ENCODE assay signal across 16 cellular contexts in genomic region chr2:105056245-105056644, GRCh38. TPM values are rescaled to one million over a fixed set of nuclear protein-coding genes. Genes with fewer than 3 reads are reported as not detected.
DNase-seq lines count a peak whose midpoint lies in the region; ATAC-seq, FAIRE-seq and TF ChIP-seq lines count a peak whose summit lies in the region.
"Had no signal": no experiment of that assay in that cellular context is flagged by ENCODE, and none has a peak within 500 bp of the region (broad histone marks: within the 10 kb centered on the region; RNA-seq: fewer than 3 reads in every experiment).

No MANE protein-coding gene starts in this region.

- H3K27ac ChIP-seq in Karpas-422 (ENCODE audit: low read length), result peak overlapping the region; percentile 52
- H3K27ac ChIP-seq in GM12878 (ENCODE audit: control insufficient read depth, insufficient read depth), result no peak overlapping the region
- H3K27ac ChIP-seq: 22Rv1 had no signal

- in situ Hi-C loops in GM12878 (cut with MboI), result no loop called here

- 96% methylated on average over 3 of the region's 3 CpGs for WGBS in GM12878 (ENCODE audit: insufficient coverage, insufficient replicate concordance, low lambda C conversion rate, missing lambda C conversion rate)

- TF ChIP-seq EP300 in GM12878 (IDR thresholded peaks at IDR 0.05; ENCODE audit: borderline replicate concordance in 1 of 2, control insufficient read depth in 1 of 2, low read depth in 2 of 2, low read length in 2 of 2), result no peak

- no peak overlapping the region for H3K4me3 ChIP-seq in Karpas-422 (ENCODE audit: low read length)
- H3K4me3 ChIP-seq in GM12878, result no peak overlapping the region
- no peak overlapping the region for H3K4me3 ChIP-seq in foreskin fibroblast (ENCODE audit: low read depth in 1 of 2, low read length in 2 of 2)

- RAD21 ChIA-PET in GM12878 (lab: Charles Lee; ENCODE audit: unreplicated experiment), result interaction anchor here (0.7 to 1.4 kb wide), 3 partner anchors 14 to 16 kb away, joined by 3 to 4 read pairs (median 4); no protein-coding TSS in a partner anchor

- TF ChIP-seq RAD21 in GM12878 (IDR thresholded peaks at IDR 0.05; ENCODE audit: insufficient read depth, low read depth, low read length), result no peak

- H3K9ac ChIP-seq in Karpas-422 (ENCODE audit: low read length) (no peak overlapping the region), GM12878 (ENCODE audit: control insufficient read depth, insufficient read depth, low read length) (no peak overlapping the region)

- H3K27me3 Mint-ChIP-seq in activated naive CD4-positive, alpha-beta T cell treated with anti-CD3 and anti-CD28 coated beads, Interleukin-2, amount 50 U/mL, for 24 hours, result no peaks in the 10 kb centered on the region
- H3K27me3 Mint-ChIP-seq: CD8-positive, alpha-beta memory T cell; IgD-negative memory B cell had no signal

- CTCF ChIA-PET in GM12878 (lab: Yijun Ruan, JAX), result interaction anchor here (1.1 to 1.7 kb wide), 4 partner anchors 13 to 43 kb away, joined by 3 to 6 read pairs (median 3); no protein-coding TSS in a partner anchor

- H3K27ac Mint-ChIP-seq in activated naive CD4-positive, alpha-beta T cell treated with anti-CD3 and anti-CD28 coated beads, Interleukin-2, amount 50 U/mL, for 24 hours, result peak overlapping the region; percentile 38
- H3K27ac Mint-ChIP-seq: HFFc6, IgD-negative memory B cell had no signal

- H3K36me3 Mint-ChIP-seq in activated naive CD4-positive, alpha-beta T cell treated with anti-CD3 and anti-CD28 coated beads, Interleukin-2, amount 50 U/mL, for 24 hours, result peaks cover 25% of the 10 kb centered on the region

- no peak for FAIRE-seq in GM12878 (lab: Jason Lieb, UNC)
- FAIRE-seq: GM19239 had no signal

- H3K27me3 ChIP-seq in Karpas-422 (ENCODE audit: low read length) (no peaks in the 10 kb centered on the region), GM12878 (replicated peaks in 1 of 2; ENCODE audit: control insufficient read depth in 2 of 2, insufficient read depth in 2 of 2, low read length in 1 of 2) (no peaks in the 10 kb centered on the region)

- H3K9me2 ChIP-seq in Karpas-422 (replicated peaks; ENCODE audit: insufficient read depth, low read length), result no peaks in the 10 kb centered on the region

- ATAC-seq in GM12878 (peak; percentile 68), HG03521 (IDR thresholded peaks at IDR 0.05; ENCODE audit: unreplicated experiment) (no peak)

- H3K79me2 ChIP-seq in Karpas-422 (ENCODE audit: low read length), result peaks cover 88% of the 10 kb centered on the region
- H3K79me2 ChIP-seq in GM12878 (ENCODE audit: control insufficient read depth, insufficient read depth, low read length), result no peaks in the 10 kb centered on the region

- intact Hi-C loops in GM12878 (cut with micrococcal nuclease; ENCODE audit: unreplicated experiment), result no loop called here

- H2AFZ ChIP-seq in Karpas-422 (ENCODE audit: low read length) (no peak overlapping the region), GM12878 (ENCODE audit: control insufficient read depth, low read depth, low read length) (no peak overlapping the region)

- H3K9me3 ChIP-seq in Karpas-422 (ENCODE audit: low read length) (peaks cover 6% of the 10 kb centered on the region; the same call in 1 of the 2 replicates), GM12878 (replicated peaks; ENCODE audit: control insufficient read depth, insufficient read depth, low read length) (no peaks in the 10 kb centered on the region)
- H3K9me3 ChIP-seq: Caco-2 had no signal

- H3K4me1 ChIP-seq in Karpas-422 (ENCODE audit: low read length) (peaks cover 21% of the 10 kb centered on the region), GM12878 (ENCODE audit: control insufficient read depth, insufficient read depth, low read length) (no peaks in the 10 kb centered on the region)
- H3K4me1 ChIP-seq: Caco-2 had no signal

- peaks cover 26% of the 10 kb centered on the region for H3K4me1 Mint-ChIP-seq in activated naive CD4-positive, alpha-beta T cell treated with anti-CD3 and anti-CD28 coated beads, Interleukin-2, amount 50 U/mL, for 24 hours
- H3K4me1 Mint-ChIP-seq: CD14-positive monocyte had no signal

- no peak for TF ChIP-seq POLR2A in GM12878 (IDR thresholded peaks at IDR 0.05; ENCODE audit: low read depth, low read length)

- no peak overlapping the region for H3K4me3 Mint-ChIP-seq in activated naive CD4-positive, alpha-beta T cell treated with anti-CD3 and anti-CD28 coated beads, Interleukin-2, amount 50 U/mL, for 24 hours
- H3K4me3 Mint-ChIP-seq: CD14-positive monocyte; CD8-positive, alpha-beta memory T cell; HFFc6; IgD-negative memory B cell had no signal

- SMC1A ChIA-PET in GM12878 (lab: Charles Lee; ENCODE audit: uncharacterized antibody, unreplicated experiment), result interaction anchor here (1.6 to 5.4 kb wide), 2 partner anchors 14 kb away, joined by 5 to 35 read pairs; no protein-coding TSS in a partner anchor

- DNase-seq in activated naive CD4-positive, alpha-beta T cell treated with anti-CD3 and anti-CD28 coated beads, Interleukin-2, amount 50 U/mL, for 16 hours, result no peak
- DNase-seq in Karpas-422 (no peak), GM12878 (ENCODE audit: low read depth, low spot score) (no peak), myocyte (ENCODE audit: low read depth) (peak; percentile 3), DMS114 treated with DMSO at 0.1 percent for 48 hours (lab: John Stamatoyannopoulos, UW; ENCODE audit: unreplicated experiment) (no peak), foreskin fibroblast (no peak)
- DNase-seq: Caco-2; CD8-positive, alpha-beta memory T cell; HCEC 1CT; HFFc6 had no signal

- POLR2A ChIA-PET in GM12878 (lab: Charles Lee), result interaction anchor here (0.5 to 1.9 kb wide), 2 partner anchors 18 to 277 kb away, joined by 3 to 8 read pairs; partner anchors contain the start of gene MRPS9

- H3K9me3 Mint-ChIP-seq in activated naive CD4-positive, alpha-beta T cell treated with anti-CD3 and anti-CD28 coated beads, Interleukin-2, amount 50 U/mL, for 24 hours, result peaks cover 2% of the 10 kb centered on the region
- H3K9me3 Mint-ChIP-seq: HFFc6 had no signal

- no TSS peak for BruUV-seq in GM12878 (replicated peaks; lab: Mats Ljungman, UMichigan)

- no peak for TF ChIP-seq CTCF in GM12878 (IDR thresholded peaks at IDR 0.05 in 2 of 3, conservative IDR thresholded peaks at IDR 0.05 in 1 of 3; ENCODE audit: control insufficient read depth in 2 of 3, extremely low read depth in 1 of 3, insufficient read depth in 1 of 3, low read depth in 3 of 3, low read length in 3 of 3)
- no peak for TF ChIP-seq CTCF in foreskin fibroblast (IDR thresholded peaks at IDR 0.05; ENCODE audit: low read depth, low read length)

- H4K20me1 ChIP-seq in Karpas-422 (ENCODE audit: insufficient read depth, low read depth, low read length) (no peaks in the 10 kb centered on the region), GM12878 (ENCODE audit: control insufficient read depth, insufficient read depth) (no peaks in the 10 kb centered on the region)

- peak overlapping the region; percentile 18 for H3K4me2 ChIP-seq in Karpas-422 (ENCODE audit: low read depth, low read length, poor library complexity, severe bottlenecking)
- H3K4me2 ChIP-seq in GM12878 (ENCODE audit: control insufficient read depth, insufficient read depth), result no peak overlapping the region

- H3K36me3 ChIP-seq in Karpas-422 (ENCODE audit: insufficient read depth, low read length), result peaks cover 36% of the 10 kb centered on the region
- H3K36me3 ChIP-seq in GM12878 (ENCODE audit: control insufficient read depth in 2 of 2, insufficient read depth in 2 of 2, low read length in 1 of 2), result no peaks in the 10 kb centered on the region; a peak in 2 of 4 replicates

TF ChIP-seq in GM12878, 131 proteins besides CTCF, POLR2A, EP300 and RAD21:
- no peak for TF ChIP-seq SP1 (IDR thresholded peaks at IDR 0.05; ENCODE audit: low read depth, low read length)
- TF ChIP-seq BCL11A (IDR thresholded peaks at IDR 0.05; ENCODE audit: low read depth, low read length), result no peak
- no peak for TF ChIP-seq ZSCAN29 (IDR thresholded peaks at IDR 0.05)
- TF ChIP-seq CHD1 (IDR thresholded peaks at IDR 0.05; ENCODE audit: low read depth, low read length), result no peak
- no peak for TF ChIP-seq ZNF24 (IDR thresholded peaks at IDR 0.05)
- no peak for TF ChIP-seq E2F4 (IDR thresholded peaks at IDR 0.05; ENCODE audit: low read depth, low read length)

RNA-seq across cellular contexts. Expression of gene MRPS9, which starts 18.4 kb away (rescaled TPM):
- total RNA-seq in Karpas-422 (2014; rRNA removed; shearing (Covaris generic); ENCODE audit: low replicate concordance), result 24.5 and 64.1 TPM in 2 replicates
- total RNA-seq in GM12878 (2013; cell fraction: nucleolus; rRNA removed), result 10.0 and 11.2 TPM in 2 replicates
- total RNA-seq in GM12878 (2014; rRNA removed), result 43.1 and 48.9 TPM in 2 replicates
- total RNA-seq in GM12878 (2014; rRNA removed; fragmentation: Illumina TruSeq; extraction: Trizol), result 60.3 and 61.7 TPM in 2 replicates
- total RNA-seq in GM12878 (2021), result 39.1 and 39.7 TPM in 2 replicates
- polyA plus RNA-seq in GM12878 (2011; ENCODE audit: low read depth), result 19.3 TPM
- polyA plus RNA-seq in GM12878 (2011; rRNA removed), result 47.1 and 64.8 TPM in 2 replicates
- polyA plus RNA-seq in GM12878 (2011; cell fraction: cytosol; rRNA removed), result 33.7 and 37.1 TPM in 2 replicates
- polyA plus RNA-seq in GM12878 (2011; cell fraction: nucleus; rRNA removed), result 36.0 and 43.1 TPM in 2 replicates
- 25.4 and 31.8 TPM in 2 replicates for polyA plus RNA-seq in GM12878 (2012)
- 59.3 and 70.9 TPM in 2 replicates for polyA plus RNA-seq in GM12878 (2014; fragmentation: Illumina TruSeq; extraction: Trizol)
- polyA plus RNA-seq in GM12878 (2014; fragmentation: Nextera tagmentation; extraction: Ambion mirVana), result 100 to 1,000 TPM in 1 of 2 experiments, 10 to 100 TPM in 1; 88.3 to 111 TPM
- 39.1 and 45.3 TPM in 2 replicates for polyA plus RNA-seq in GM12878 (2014; rRNA removed)
- polyA plus RNA-seq in GM12878 (2016; fragmentation: Nextera tagmentation; extraction: Ambion mirVana), result 10 to 100 TPM; 65.1 to 70.1 TPM
- polyA minus RNA-seq in GM12878 (2011; rRNA and poly(A)+ RNA removed), result 29.8 and 40.7 TPM in 2 replicates
- polyA minus RNA-seq in GM12878 (2011; cell fraction: cytosol; rRNA and poly(A)+ RNA removed), result 11.7 and 13.4 TPM in 2 replicates
- polyA minus RNA-seq in GM12878 (2011; cell fraction: nucleus; rRNA and poly(A)+ RNA removed), result 7.6 and 13.0 TPM in 2 replicates
- 23.9 and 28.4 TPM in 2 replicates for total RNA-seq in myocyte
- polyA plus RNA-seq in myocyte (2012), result 17.1 TPM
